In genomic region chr11:67483498-67483798, GRCh38 we compare ENCODE assay signal across 8 cellular contexts. TPM values are rescaled to one million over a fixed set of nuclear protein-coding genes. Genes with fewer than 3 reads are reported as not detected.
DNase-seq lines count a peak whose midpoint lies in the region; ATAC-seq and TF ChIP-seq lines count a peak whose summit lies in the region.

No MANE protein-coding gene starts in this region.

- H3K4me3 ChIP-seq in GM06990 (replicated peaks; ENCODE audit: low read depth, low read length) (peak overlapping the region; percentile 63), SK-N-MC (peak overlapping the region; percentile 89), fibroblast of lung (replicated peaks in 1 of 4; ENCODE audit: control extremely low read depth in 1 of 4, insufficient read depth in 1 of 4, low read depth in 3 of 4, low read length in 4 of 4) (peak overlapping the region; percentile 45 to 88 (median 72)), gastrocnemius medialis (peak overlapping the region; percentile 64 to 70 (median 66))

- H2AFZ ChIP-seq in fibroblast of lung (ENCODE audit: low read length), result no peak overlapping the region

- peak overlapping the region; percentile 90 for H3K4me2 ChIP-seq in fibroblast of lung (ENCODE audit: extremely low read depth, insufficient read depth, low read length)

- peak overlapping the region; percentile 15 for H3K27ac ChIP-seq in SK-N-MC
- peak overlapping the region; percentile 92 for H3K27ac ChIP-seq in fibroblast of lung (ENCODE audit: insufficient read depth, low read length)
- peak overlapping the region; percentile 83 to 90 (median 86) for H3K27ac ChIP-seq in gastrocnemius medialis

- intact Hi-C loops in gastrocnemius medialis (cut with DNase I; ENCODE audit: low total_unique reads), result loop anchor here (1.0 to 2.0 kb wide), 2 partner anchors 23 to 82 kb away; partner anchors contain the start of gene PPP1CA

- no peak for ATAC-seq in gastrocnemius medialis

- no peak for DNase-seq in GM06990 (ENCODE audit: extremely low read depth, insufficient read length)
- DNase-seq in SK-N-MC (ENCODE audit: low read depth, low spot score), result no peak
- DNase-seq in fibroblast of lung (ENCODE audit: low read depth in 2 of 2), result no peak
- no peak for DNase-seq in gastrocnemius medialis
- DNase-seq in COLO829 (ENCODE audit: low spot score), result no peak
- DNase-seq in A172 (ENCODE audit: low spot score), result no peak
- DNase-seq in effector CD4-positive, alpha-beta T cell, result no peak
- DNase-seq in amniotic stem cell (lab: John Stamatoyannopoulos, UW), result no peak

- H3K9ac ChIP-seq in SK-N-MC (ENCODE audit: insufficient read length) (peak overlapping the region; percentile 73), fibroblast of lung (ENCODE audit: insufficient read depth, low read length) (peak overlapping the region; percentile 54)

- H3K79me2 ChIP-seq in fibroblast of lung (ENCODE audit: control insufficient read depth, insufficient read depth, low read length), result no peaks in the 10 kb centered on the region

- H3K27me3 ChIP-seq in GM06990 (replicated peaks; ENCODE audit: control insufficient read depth, insufficient read depth, low read length), result no peaks in the 10 kb centered on the region
- H3K27me3 ChIP-seq in fibroblast of lung (ENCODE audit: control insufficient read depth, insufficient read depth, low read length), result no peaks in the 10 kb centered on the region
- no peaks in the 10 kb centered on the region for H3K27me3 ChIP-seq in gastrocnemius medialis

- H3K4me1 ChIP-seq in fibroblast of lung (ENCODE audit: control insufficient read depth, extremely low read depth, insufficient read depth, low read length), result peaks cover 7% of the 10 kb centered on the region
- H3K4me1 ChIP-seq in gastrocnemius medialis, result peaks cover 9 to 14% of the 10 kb centered on the region in 2 donors

- H3K9me3 ChIP-seq in SK-N-MC (ENCODE audit: low read depth, low read length), result no peaks in the 10 kb centered on the region
- no peaks in the 10 kb centered on the region for H3K9me3 ChIP-seq in fibroblast of lung (ENCODE audit: control insufficient read depth, insufficient read depth, low read depth, low read length)
- H3K9me3 ChIP-seq in gastrocnemius medialis, result no peaks in the 10 kb centered on the region

- in situ Hi-C loops in gastrocnemius medialis (cut with MboI; ENCODE audit: low sequenced_read_pairs in 4 of 4), result no loop called here

- no peaks in the 10 kb centered on the region; the same call in 1 of the 2 replicates for H3K36me3 ChIP-seq in GM06990 (ENCODE audit: control insufficient read depth, insufficient read depth, low read length)
- H3K36me3 ChIP-seq in SK-N-MC (ENCODE audit: insufficient read depth, low read length), result peaks cover 3% of the 10 kb centered on the region; the same call in 1 of the 2 replicates
- H3K36me3 ChIP-seq in fibroblast of lung (ENCODE audit: control insufficient read depth, insufficient read depth, low read length), result peaks cover 2% of the 10 kb centered on the region
- H3K36me3 ChIP-seq in gastrocnemius medialis, result peaks cover 0 to 12% of the 10 kb centered on the region in 2 donors

- no peaks in the 10 kb centered on the region for H4K20me1 ChIP-seq in fibroblast of lung (ENCODE audit: control insufficient read depth, extremely low read depth, insufficient read depth, low read length)

- TF ChIP-seq CTCF in GM06990 (IDR thresholded peaks at IDR 0.05; ENCODE audit: insufficient read depth, low read length, poor library complexity, severe bottlenecking), result no peak
- no peak for TF ChIP-seq CTCF in fibroblast of lung (conservative IDR thresholded peaks at IDR 0.05 in 1 of 2, IDR thresholded peaks at IDR 0.05 in 1 of 2; ENCODE audit: low read depth in 1 of 2, low read length in 2 of 2)
- TF ChIP-seq CTCF in gastrocnemius medialis (IDR thresholded peaks at IDR 0.05 in 4 of 5, conservative IDR thresholded peaks at IDR 0.05 in 1 of 5), result no peak

- no peak for TF ChIP-seq POLR2A in gastrocnemius medialis (IDR thresholded peaks at IDR 0.05)

RNA-seq across cellular contexts. Expression of gene AIP, which starts 0.6 kb away (rescaled TPM):
- total RNA-seq in fibroblast of lung, result 117 and 128 TPM in 2 replicates
- 52.3 and 53.7 TPM in 2 replicates for polyA plus RNA-seq in fibroblast of lung
- 56.4 and 62.2 TPM in 2 replicates for polyA plus RNA-seq in fibroblast of lung (2012)
- polyA minus RNA-seq in fibroblast of lung (ENCODE audit: low replicate concordance), result 37.8 and 51.1 TPM in 2 replicates
- total RNA-seq in gastrocnemius medialis, result 10 to 100 TPM; 33.0 to 60.8 (median 48.8) TPM
- total RNA-seq in A172 (2014; rRNA removed; shearing (Covaris generic)), result 95.8 and 99.9 TPM in 2 replicates

RNA-seq across cellular contexts. Expression of gene TMEM134, which starts 14.4 kb away (rescaled TPM):
- total RNA-seq in fibroblast of lung, result 11.2 and 17.2 TPM in 2 replicates
- polyA plus RNA-seq in fibroblast of lung, result 16.5 and 22.0 TPM in 2 replicates
- polyA plus RNA-seq in fibroblast of lung (2012), result 25.6 and 30.0 TPM in 2 replicates
- 6.9 and 11.2 TPM in 2 replicates for polyA minus RNA-seq in fibroblast of lung (ENCODE audit: low replicate concordance)
- 100 to 1,000 TPM in 2 of 4 donors, 10 to 100 TPM in 2; 79.8 to 155 (median 108) TPM for total RNA-seq in gastrocnemius medialis
- total RNA-seq in A172 (2014; rRNA removed; shearing (Covaris generic)), result 14.0 and 20.0 TPM in 2 replicates

RNA-seq across cellular contexts. Expression of gene PITPNM1, which starts 21.7 kb away (rescaled TPM):
- 7.4 and 10.2 TPM in 2 replicates for total RNA-seq in fibroblast of lung
- polyA plus RNA-seq in fibroblast of lung, result 4.7 TPM in 2 replicates
- polyA plus RNA-seq in fibroblast of lung (2012), result 10.2 and 11.7 TPM in 2 replicates
- polyA minus RNA-seq in fibroblast of lung (ENCODE audit: low replicate concordance), result 30.1 and 39.1 TPM in 2 replicates
- 10 to 100 TPM in 1 of 4 donors, 1 to 10 TPM in 3; 4.0 to 12.2 (median 7.7) TPM for total RNA-seq in gastrocnemius medialis
- total RNA-seq in A172 (2014; rRNA removed; shearing (Covaris generic)), result 27.0 and 29.9 TPM in 2 replicates

RNA-seq across cellular contexts. Expression of gene CDK2AP2, which starts 24.5 kb away (rescaled TPM):
- total RNA-seq in fibroblast of lung, result 6.4 and 7.8 TPM in 2 replicates
- polyA plus RNA-seq in fibroblast of lung, result 19.0 and 30.9 TPM in 2 replicates
- polyA plus RNA-seq in fibroblast of lung (2012), result 29.9 and 43.6 TPM in 2 replicates
- 74.5 and 81.5 TPM in 2 replicates for polyA minus RNA-seq in fibroblast of lung (ENCODE audit: low replicate concordance)
- total RNA-seq in gastrocnemius medialis, result 10 to 100 TPM; 24.1 to 47.5 (median 37.3) TPM
- 48.4 and 50.9 TPM in 2 replicates for total RNA-seq in A172 (2014; rRNA removed; shearing (Covaris generic))

RNA-seq across cellular contexts. Expression of gene CABP4, which starts 28.3 kb away (rescaled TPM):
- not detected in 2 replicates for total RNA-seq in fibroblast of lung
- polyA plus RNA-seq in fibroblast of lung, result not detected in 2 replicates
- polyA plus RNA-seq in fibroblast of lung (2012), result not detected in 2 replicates
- polyA minus RNA-seq in fibroblast of lung (ENCODE audit: low replicate concordance), result not detected in 2 replicates
- total RNA-seq in gastrocnemius medialis, result under 1 TPM; 0.19 to 0.55 (median 0.30) TPM
- total RNA-seq in A172 (2014; rRNA removed; shearing (Covaris generic)), result not detected in 2 replicates

Comparison
In these comparisons a context has a peak if more than half of its experiments do, and no peak if none do; other contexts are left out.
1. H3K27ac ChIP-seq: peak in every context shown above with its lines; median percentile 92 in fibroblast of lung; 86 in gastrocnemius medialis; 15 in SK-N-MC.